8 cellular contexts compared by ENCODE assay signal in genomic region chr5:42949348-42950090, GRCh38.
DNase-seq lines count a peak whose midpoint lies in the region; ATAC-seq and TF ChIP-seq lines count a peak whose summit lies in the region.

No MANE protein-coding gene starts in this region.

- CTCF ChIA-PET in SK-N-SH (lab: Yijun Ruan, JAX), result interaction anchor here (0.7 to 1.6 kb wide), 3 partner anchors 41 to 48 kb away, joined by 3 read pairs; no protein-coding TSS in a partner anchor
- CTCF ChIA-PET in activated naive CD4-positive, alpha-beta T cell treated with anti-CD3 and anti-CD28 coated beads, Interleukin-2, amount 10 ng/mL, durations not matched to agents 7 days and 5 days (lab: Charles Lee), result interaction anchor here (0.9 to 7.6 kb wide), 12 partner anchors 11 to 92 kb away, joined by 3 to 63 read pairs (median 4); partner anchors contain the start of gene ANXA2R

- H3K9me2 ChIP-seq in SK-N-SH, result no peaks in the 10 kb centered on the region

- H3K9ac ChIP-seq in SK-N-SH, result peak overlapping the region; percentile 64; the same call in 1 of the 2 replicates

- H3K4me1 ChIP-seq in SK-N-SH (ENCODE audit: control insufficient read depth in 1 of 2, insufficient read depth in 2 of 2, low read depth in 1 of 2, low read length in 1 of 2), result no peaks in the 10 kb centered on the region; a peak in 2 of 4 replicates

- TF ChIP-seq CTCF in AG09309 (IDR thresholded peaks at IDR 0.05; ENCODE audit: control insufficient read depth, insufficient read depth, low read depth, low read length, missing control alignments), result peak; percentile 69
- peak; percentile 64 for TF ChIP-seq CTCF in SK-N-SH (IDR thresholded peaks at IDR 0.05)

- peak overlapping the region; percentile 72 for H2AFZ ChIP-seq in SK-N-SH (ENCODE audit: low read depth)

- peaks cover 20% of the 10 kb centered on the region for H3K36me3 Mint-ChIP-seq in activated naive CD4-positive, alpha-beta T cell treated with anti-CD3 and anti-CD28 coated beads, Interleukin-2, amount 10 ng/mL, durations not matched to agents 7 days and 5 days

- H3K4me1 Mint-ChIP-seq in activated naive CD4-positive, alpha-beta T cell treated with anti-CD3 and anti-CD28 coated beads, Interleukin-2, amount 10 ng/mL, durations not matched to agents 7 days and 5 days, result peaks cover 47% of the 10 kb centered on the region

- intact Hi-C loops in cardiac septum (cut with DNase I), result loop anchor here (1.0 to 5.0 kb wide), 4 partner anchors 42 to 91 kb away; partner anchors contain the start of gene ANXA2R

- peak; percentile 64 for ATAC-seq in GM19043 (IDR thresholded peaks at IDR 0.05; ENCODE audit: low read depth, unreplicated experiment)
- peak; percentile 74 for ATAC-seq in HG03175 (IDR thresholded peaks at IDR 0.05; ENCODE audit: unreplicated experiment)

- peak overlapping the region; percentile 79 for H3K4me2 ChIP-seq in SK-N-SH

- H3F3A ChIP-seq in SK-N-SH (replicated peaks; ENCODE audit: insufficient read depth), result peaks cover 32% of the 10 kb centered on the region

- POLR2A ChIA-PET in SK-N-SH (lab: Yijun Ruan, JAX), result no interaction called here

- H3K4me3 ChIP-seq in AG09309 (ENCODE audit: control insufficient read depth, low read depth, low read length) (peak overlapping the region; percentile 0), SK-N-SH (ENCODE audit: low read depth in 2 of 2, low read length in 1 of 2) (peak overlapping the region; percentile 11 to 24; a peak in 2 of 4 replicates)

- peak overlapping the region; percentile 7 to 93; a peak in 3 of 4 replicates for H3K27ac ChIP-seq in SK-N-SH (ENCODE audit: low read depth in 2 of 2, low read length in 1 of 2)

- peak overlapping the region; percentile 100 for H3K27ac Mint-ChIP-seq in activated naive CD4-positive, alpha-beta T cell treated with anti-CD3 and anti-CD28 coated beads, Interleukin-2, amount 10 ng/mL, durations not matched to agents 7 days and 5 days

- no peaks in the 10 kb centered on the region for H3K79me2 ChIP-seq in SK-N-SH (ENCODE audit: insufficient read depth)

- no peaks in the 10 kb centered on the region for H3K9me3 ChIP-seq in SK-N-SH

- 7% methylated on average over 33 of the region's 33 CpGs for WGBS in SK-N-SH (ENCODE audit: low lambda C conversion rate)

- H3K27me3 ChIP-seq in SK-N-SH (ENCODE audit: insufficient read depth), result peaks cover 37% of the 10 kb centered on the region

- TF ChIP-seq RAD21 in SK-N-SH (IDR thresholded peaks at IDR 0.05; ENCODE audit: low read length), result no peak

- H3K36me3 ChIP-seq in SK-N-SH (replicated peaks in 1 of 2; ENCODE audit: control insufficient read depth in 1 of 2, insufficient read depth in 2 of 2, low read length in 1 of 2), result no peaks in the 10 kb centered on the region

- peaks cover 10% of the 10 kb centered on the region for H3K9me3 Mint-ChIP-seq in activated naive CD4-positive, alpha-beta T cell treated with anti-CD3 and anti-CD28 coated beads, Interleukin-2, amount 10 ng/mL, durations not matched to agents 7 days and 5 days

- TF ChIP-seq EP300 in SK-N-SH (IDR thresholded peaks at IDR 0.05; ENCODE audit: borderline replicate concordance in 1 of 2, low read depth in 1 of 2, low read length in 1 of 2), result no peak

- DNase-seq in AG09309 (ENCODE audit: low read depth) (peak; percentile 35), SK-N-SH (peak; percentile 68), cardiac septum (ENCODE audit: low spot score) (peak; percentile 81), iPS-NIHi7 (ENCODE audit: extremely low spot score) (no peak)
- DNase-seq in activated naive CD4-positive, alpha-beta T cell treated with anti-CD3 and anti-CD28 coated beads, Interleukin-2, amount 10 ng/mL, durations not matched to agents 7 days and 5 days, result peak; percentile 81
- peak; percentile 37 to 44 (median 39) for DNase-seq in stimulated activated CD4-positive, alpha-beta T cell treated with anti-CD3 and anti-CD28 coated beads, Interleukin-12 subunit alpha, Interleukin-12 subunit beta, amount 100 ng/mL, for 48 hours (ENCODE audit: low read depth in 2 of 3, low spot score in 1 of 3)

- no peaks in the 10 kb centered on the region for H4K20me1 ChIP-seq in SK-N-SH (ENCODE audit: insufficient read depth)

- H3K4me3 Mint-ChIP-seq in activated naive CD4-positive, alpha-beta T cell treated with anti-CD3 and anti-CD28 coated beads, Interleukin-2, amount 10 ng/mL, durations not matched to agents 7 days and 5 days, result peak overlapping the region; percentile 96

- peaks cover 13% of the 10 kb centered on the region for H3K27me3 Mint-ChIP-seq in activated naive CD4-positive, alpha-beta T cell treated with anti-CD3 and anti-CD28 coated beads, Interleukin-2, amount 10 ng/mL, durations not matched to agents 7 days and 5 days

TF ChIP-seq in SK-N-SH, 30 proteins besides CTCF, POLR2A, EP300 and RAD21:
- TF ChIP-seq TCF12 (IDR thresholded peaks at IDR 0.05), result peak; percentile 13; the same call in 1 of the 2 replicates
- no peak for TF ChIP-seq CHD2 (IDR thresholded peaks at IDR 0.05; ENCODE audit: low read length, partially characterized antibody)
- no peak for TF ChIP-seq USF2 (IDR thresholded peaks at IDR 0.05; ENCODE audit: borderline replicate concordance, low read depth, low read length)
- no peak for TF ChIP-seq FOXM1 (IDR thresholded peaks at IDR 0.05; ENCODE audit: low read depth)
